38 cellular contexts compared by ENCODE assay signal in the genomic region with DNA sequence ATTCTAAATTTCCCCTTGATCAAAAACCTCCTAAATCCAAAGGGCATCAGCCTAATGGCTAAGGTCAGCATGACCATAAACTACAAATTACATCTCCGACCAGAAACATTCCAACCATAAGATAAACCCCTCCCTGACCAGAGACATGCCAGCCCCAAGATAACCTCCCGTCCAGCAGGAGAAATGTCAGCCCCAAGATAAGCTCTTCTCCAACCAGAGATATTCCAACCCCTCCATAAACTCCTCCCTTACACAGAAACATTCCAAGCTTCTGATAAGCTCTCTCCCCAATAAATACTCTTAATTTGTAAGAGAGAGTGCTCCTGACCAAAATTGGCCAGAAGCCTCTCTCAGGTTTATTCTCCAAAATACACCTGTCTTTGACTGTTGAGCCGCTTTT.
"Had no signal": no experiment of that assay in that cellular context is flagged by ENCODE, and none has a peak within 500 bp of the region (broad histone marks: within the 10 kb centered on the region; RNA-seq: fewer than 3 reads in every experiment).

No MANE protein-coding gene starts in this region.

- H3K4me1 ChIP-seq: ascending aorta, body of pancreas, breast epithelium had no signal

- H3K36me3 Mint-ChIP-seq: activated naive CD4-positive, alpha-beta T cell treated with anti-CD3 and anti-CD28 coated beads, Interleukin-2, amount 10 ng/mL, durations not matched to agents 7 days and 5 days; activated naive CD4-positive, alpha-beta T cell treated with anti-CD3 and anti-CD28 coated beads, Interleukin-2, amount 50 U/mL, for 24 hours; activated naive CD4-positive, alpha-beta T cell treated with anti-CD3 and anti-CD28 coated beads, Interleukin-2, amount 50 U/mL, for 72 hours; activated naive CD8-positive, alpha-beta T cell treated with anti-CD3 and anti-CD28 coated beads for 36 hours; activated naive CD8-positive, alpha-beta T cell treated with anti-CD3 and anti-CD28 coated beads, Interleukin-2, amount 10 ng/mL, durations not matched to agents 7 days and 5 days; brain had no signal

- H3K4me1 Mint-ChIP-seq: activated naive CD4-positive, alpha-beta T cell treated with anti-CD3 and anti-CD28 coated beads, Interleukin-2, amount 10 ng/mL, durations not matched to agents 7 days and 5 days; activated naive CD4-positive, alpha-beta T cell treated with anti-CD3 and anti-CD28 coated beads, Interleukin-2, amount 50 U/mL, for 24 hours; activated naive CD8-positive, alpha-beta T cell treated with anti-CD3 and anti-CD28 coated beads for 36 hours; activated naive CD8-positive, alpha-beta T cell treated with anti-CD3 and anti-CD28 coated beads, Interleukin-2, amount 10 ng/mL, durations not matched to agents 7 days and 5 days; activated naive CD8-positive, alpha-beta T cell treated with anti-CD3 and anti-CD28 coated beads, Interleukin-2, amount 50 U/mL, for 24 hours; activated T-helper 17 cell treated with anti-CD3 and anti-CD28 coated beads, Interleukin-2, amount 50 U/mL, for 72 hours; brain; central memory CD8-positive, alpha-beta T cell had no signal

- H3K9me3 ChIP-seq: ascending aorta, body of pancreas, breast epithelium had no signal

- H3K27ac ChIP-seq: ascending aorta, body of pancreas, brain microvascular endothelial cell, cardiac muscle cell had no signal

- H3K4me3 ChIP-seq: ascending aorta, body of pancreas, breast epithelium, cardiac muscle cell had no signal

- DNase-seq: activated effector memory CD4-positive, alpha-beta T cell treated with anti-CD3 and anti-CD28 coated beads, Interleukin-2, amount 50 U/mL, for 16 hours; activated effector memory CD4-positive, alpha-beta T cell treated with Interleukin-2 at 50 U/mL for 16 hours; activated gamma-delta T cell; activated gamma-delta T cell treated with Interleukin-2 at 50 U/mL for 16 hours; activated naive CD4-positive, alpha-beta T cell; activated naive CD4-positive, alpha-beta T cell treated with anti-CD3 and anti-CD28 coated beads for 36 hours; activated naive CD4-positive, alpha-beta T cell treated with anti-CD3 and anti-CD28 coated beads, Interleukin-2, amount 10 ng/mL, durations not matched to agents 7 days and 5 days; activated naive CD4-positive, alpha-beta T cell treated with anti-CD3 and anti-CD28 coated beads, Interleukin-2, amount 50 U/mL, for 16 hours; activated naive CD4-positive, alpha-beta T cell treated with Interleukin-2 at 50 U/mL for 16 hours; activated naive CD8-positive, alpha-beta T cell treated with anti-CD3 and anti-CD28 coated beads for 36 hours; activated naive CD8-positive, alpha-beta T cell treated with anti-CD3 and anti-CD28 coated beads, Interleukin-2, amount 10 ng/mL, durations not matched to agents 7 days and 5 days; activated naive CD8-positive, alpha-beta T cell treated with anti-CD3 and anti-CD28 coated beads, Interleukin-2, amount 50 U/mL, for 24 hours; activated T-cell treated with anti-CD3 and anti-CD28 coated beads for 4 hours; activated T-cell treated with anti-CD3 and anti-CD28 coated beads, Interleukin-2, amount 50 U/mL, for 1 hour; activated T-cell treated with anti-CD3 and anti-CD28 coated beads, Interleukin-2, amount 50 U/mL, for 24 hours; activated T-cell treated with anti-CD3 and anti-CD28 coated beads, Interleukin-2, amount 50 U/mL, for 4 hours; activated T-cell treated with anti-CD3 and anti-CD28 coated beads, Interleukin-2, amount 50 U/mL, for 48 hours; activated T-cell treated with anti-CD3 and anti-CD28 coated beads, Interleukin-2, amount 50 U/mL, for 72 hours; amniotic stem cell; amygdala; anterior cingulate cortex; aorta; body of pancreas; brain microvascular endothelial cell; caudate nucleus; central memory CD4-positive, alpha-beta T cell; cerebellar nuclear complex had no signal

- H3K9me3 Mint-ChIP-seq: activated naive CD4-positive, alpha-beta T cell treated with anti-CD3 and anti-CD28 coated beads for 36 hours; activated naive CD4-positive, alpha-beta T cell treated with anti-CD3 and anti-CD28 coated beads, Interleukin-2, amount 10 ng/mL, durations not matched to agents 7 days and 5 days; activated naive CD4-positive, alpha-beta T cell treated with anti-CD3 and anti-CD28 coated beads, Interleukin-2, amount 50 U/mL, for 24 hours; activated naive CD4-positive, alpha-beta T cell treated with anti-CD3 and anti-CD28 coated beads, Interleukin-2, amount 50 U/mL, for 72 hours; activated naive CD8-positive, alpha-beta T cell treated with anti-CD3 and anti-CD28 coated beads for 36 hours; activated naive CD8-positive, alpha-beta T cell treated with anti-CD3 and anti-CD28 coated beads, Interleukin-2, amount 10 ng/mL, durations not matched to agents 7 days and 5 days; activated naive CD8-positive, alpha-beta T cell treated with anti-CD3 and anti-CD28 coated beads, Interleukin-2, amount 50 U/mL, for 24 hours; activated T-cell treated with anti-CD3 and anti-CD28 coated beads, Interleukin-2, amount 50 U/mL, for 24 hours; activated T-cell treated with anti-CD3 and anti-CD28 coated beads, Interleukin-2, amount 50 U/mL, for 4 hours; activated T-cell treated with anti-CD3 and anti-CD28 coated beads, Interleukin-2, amount 50 U/mL, for 72 hours; activated T-helper 1 cell treated with anti-CD3 and anti-CD28 coated beads, Interleukin-12 subunit alpha, Interleukin-12 subunit beta, Interleukin-2, Interleukin-4 antibody, amounts not matched to agents 30 ng/mL and 10 ng/mL and 1 ng/mL, durations not matched to agents 14 hours and 24 hours and 36 hours; activated T-helper 17 cell treated with anti-CD3 and anti-CD28 coated beads, Interleukin-2, amount 50 U/mL, for 72 hours; activated T-helper 2 cell treated with anti-CD3 and anti-CD28 coated beads, Interferon-gamma antibody, Interleukin-2, Interleukin-4, amounts not matched to agents 10 μg/mL and 5 μg/mL and 100 μg/mL, durations not matched to agents 14 hours and 24 hours and 36 hours; central memory CD8-positive, alpha-beta T cell had no signal

- H3K36me3 ChIP-seq: ascending aorta, brain microvascular endothelial cell, breast epithelium, cardiac muscle cell had no signal

- H3K27ac Mint-ChIP-seq: activated naive CD4-positive, alpha-beta T cell treated with anti-CD3 and anti-CD28 coated beads for 36 hours; activated naive CD4-positive, alpha-beta T cell treated with anti-CD3 and anti-CD28 coated beads, Interleukin-2, amount 10 ng/mL, durations not matched to agents 7 days and 5 days; activated naive CD4-positive, alpha-beta T cell treated with anti-CD3 and anti-CD28 coated beads, Interleukin-2, amount 50 U/mL, for 24 hours; activated naive CD4-positive, alpha-beta T cell treated with anti-CD3 and anti-CD28 coated beads, Interleukin-2, amount 50 U/mL, for 72 hours; activated naive CD8-positive, alpha-beta T cell; activated naive CD8-positive, alpha-beta T cell treated with anti-CD3 and anti-CD28 coated beads for 36 hours; activated naive CD8-positive, alpha-beta T cell treated with anti-CD3 and anti-CD28 coated beads, Interleukin-2, amount 10 ng/mL, durations not matched to agents 7 days and 5 days; activated naive CD8-positive, alpha-beta T cell treated with anti-CD3 and anti-CD28 coated beads, Interleukin-2, amount 50 U/mL, for 24 hours; activated T-cell treated with anti-CD3 and anti-CD28 coated beads, Interleukin-2, amount 50 U/mL, for 24 hours; activated T-cell treated with anti-CD3 and anti-CD28 coated beads, Interleukin-2, amount 50 U/mL, for 72 hours; activated T-helper 1 cell treated with anti-CD3 and anti-CD28 coated beads, Interleukin-12 subunit alpha, Interleukin-12 subunit beta, Interleukin-2, Interleukin-4 antibody, amounts not matched to agents 30 ng/mL and 10 ng/mL and 1 ng/mL, durations not matched to agents 14 hours and 24 hours and 36 hours; activated T-helper 17 cell treated with anti-CD3 and anti-CD28 coated beads, Interleukin-2, amount 50 U/mL, for 72 hours; activated T-helper 2 cell treated with anti-CD3 and anti-CD28 coated beads, Interferon-gamma antibody, Interleukin-2, Interleukin-4, amounts not matched to agents 10 μg/mL and 5 μg/mL and 100 μg/mL, durations not matched to agents 14 hours and 24 hours and 36 hours; brain had no signal

- H3K4me3 Mint-ChIP-seq: activated naive CD4-positive, alpha-beta T cell treated with anti-CD3 and anti-CD28 coated beads for 36 hours; activated naive CD4-positive, alpha-beta T cell treated with anti-CD3 and anti-CD28 coated beads, Interleukin-2, amount 10 ng/mL, durations not matched to agents 7 days and 5 days; activated naive CD4-positive, alpha-beta T cell treated with anti-CD3 and anti-CD28 coated beads, Interleukin-2, amount 50 U/mL, for 24 hours; activated naive CD8-positive, alpha-beta T cell; activated naive CD8-positive, alpha-beta T cell treated with anti-CD3 and anti-CD28 coated beads for 36 hours; activated naive CD8-positive, alpha-beta T cell treated with anti-CD3 and anti-CD28 coated beads, Interleukin-2, amount 10 ng/mL, durations not matched to agents 7 days and 5 days; activated naive CD8-positive, alpha-beta T cell treated with anti-CD3 and anti-CD28 coated beads, Interleukin-2, amount 50 U/mL, for 24 hours; activated T-cell treated with anti-CD3 and anti-CD28 coated beads, Interleukin-2, amount 50 U/mL, for 24 hours; activated T-cell treated with anti-CD3 and anti-CD28 coated beads, Interleukin-2, amount 50 U/mL, for 4 hours; activated T-cell treated with anti-CD3 and anti-CD28 coated beads, Interleukin-2, amount 50 U/mL, for 72 hours; activated T-helper 1 cell treated with anti-CD3 and anti-CD28 coated beads, Interleukin-12 subunit alpha, Interleukin-12 subunit beta, Interleukin-2, Interleukin-4 antibody, amounts not matched to agents 30 ng/mL and 10 ng/mL and 1 ng/mL, durations not matched to agents 14 hours and 24 hours and 36 hours; activated T-helper 17 cell treated with anti-CD3 and anti-CD28 coated beads, Interleukin-2, amount 50 U/mL, for 72 hours; brain; central memory CD8-positive, alpha-beta T cell had no signal

- H3K27me3 ChIP-seq: ascending aorta, body of pancreas, brain microvascular endothelial cell, breast epithelium, cardiac muscle cell had no signal
